ENCODE assay signal across 3 cellular contexts in genomic region chr20:7106910-7107309, GRCh38.
TF ChIP-seq lines count a peak whose summit lies in the region.

No MANE protein-coding gene starts in this region.

TF ChIP-seq in IMR-90, 13 proteins besides CTCF, POLR2A, EP300 and RAD21 (continued from another document):
- TF ChIP-seq BHLHE40 (IDR thresholded peaks at IDR 0.05; ENCODE audit: low read depth, low read length), result no peak
- no peak for TF ChIP-seq RFX5 (IDR thresholded peaks at IDR 0.05; ENCODE audit: low read depth, low read length)
- TF ChIP-seq CHD1 (IDR thresholded peaks at IDR 0.05; ENCODE audit: low read depth, low read length), result no peak
TF ChIP-seq in IMR-90: peak in this region for 1.

TF ChIP-seq in K562, 482 proteins besides CTCF, POLR2A, EP300 and RAD21 (continued from another document):
- no peak for TF ChIP-seq ZNF124 (CRISPR knock-in tag; IDR thresholded peaks at IDR 0.05)
- TF ChIP-seq NR2C1 (IDR thresholded peaks at IDR 0.05), result no peak
- no peak for TF ChIP-seq NR2C1 (tag; IDR thresholded peaks at IDR 0.05)
TF ChIP-seq in K562: peak in this region for 1.

TF ChIP-seq in liver, 16 proteins besides CTCF, POLR2A, EP300 and RAD21:
- TF ChIP-seq, protein P1, sequence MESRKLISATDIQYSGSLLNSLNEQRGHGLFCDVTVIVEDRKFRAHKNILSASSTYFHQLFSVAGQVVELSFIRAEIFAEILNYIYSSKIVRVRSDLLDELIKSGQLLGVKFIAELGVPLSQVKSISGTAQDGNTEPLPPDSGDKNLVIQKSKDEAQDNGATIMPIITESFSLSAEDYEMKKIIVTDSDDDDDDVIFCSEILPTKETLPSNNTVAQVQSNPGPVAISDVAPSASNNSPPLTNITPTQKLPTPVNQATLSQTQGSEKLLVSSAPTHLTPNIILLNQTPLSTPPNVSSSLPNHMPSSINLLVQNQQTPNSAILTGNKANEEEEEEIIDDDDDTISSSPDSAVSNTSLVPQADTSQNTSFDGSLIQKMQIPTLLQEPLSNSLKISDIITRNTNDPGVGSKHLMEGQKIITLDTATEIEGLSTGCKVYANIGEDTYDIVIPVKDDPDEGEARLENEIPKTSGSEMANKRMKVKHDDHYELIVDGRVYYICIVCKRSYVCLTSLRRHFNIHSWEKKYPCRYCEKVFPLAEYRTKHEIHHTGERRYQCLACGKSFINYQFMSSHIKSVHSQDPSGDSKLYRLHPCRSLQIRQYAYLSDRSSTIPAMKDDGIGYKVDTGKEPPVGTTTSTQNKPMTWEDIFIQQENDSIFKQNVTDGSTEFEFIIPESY (IDR thresholded peaks at IDR 0.05), result no peak
- TF ChIP-seq, protein P2, sequence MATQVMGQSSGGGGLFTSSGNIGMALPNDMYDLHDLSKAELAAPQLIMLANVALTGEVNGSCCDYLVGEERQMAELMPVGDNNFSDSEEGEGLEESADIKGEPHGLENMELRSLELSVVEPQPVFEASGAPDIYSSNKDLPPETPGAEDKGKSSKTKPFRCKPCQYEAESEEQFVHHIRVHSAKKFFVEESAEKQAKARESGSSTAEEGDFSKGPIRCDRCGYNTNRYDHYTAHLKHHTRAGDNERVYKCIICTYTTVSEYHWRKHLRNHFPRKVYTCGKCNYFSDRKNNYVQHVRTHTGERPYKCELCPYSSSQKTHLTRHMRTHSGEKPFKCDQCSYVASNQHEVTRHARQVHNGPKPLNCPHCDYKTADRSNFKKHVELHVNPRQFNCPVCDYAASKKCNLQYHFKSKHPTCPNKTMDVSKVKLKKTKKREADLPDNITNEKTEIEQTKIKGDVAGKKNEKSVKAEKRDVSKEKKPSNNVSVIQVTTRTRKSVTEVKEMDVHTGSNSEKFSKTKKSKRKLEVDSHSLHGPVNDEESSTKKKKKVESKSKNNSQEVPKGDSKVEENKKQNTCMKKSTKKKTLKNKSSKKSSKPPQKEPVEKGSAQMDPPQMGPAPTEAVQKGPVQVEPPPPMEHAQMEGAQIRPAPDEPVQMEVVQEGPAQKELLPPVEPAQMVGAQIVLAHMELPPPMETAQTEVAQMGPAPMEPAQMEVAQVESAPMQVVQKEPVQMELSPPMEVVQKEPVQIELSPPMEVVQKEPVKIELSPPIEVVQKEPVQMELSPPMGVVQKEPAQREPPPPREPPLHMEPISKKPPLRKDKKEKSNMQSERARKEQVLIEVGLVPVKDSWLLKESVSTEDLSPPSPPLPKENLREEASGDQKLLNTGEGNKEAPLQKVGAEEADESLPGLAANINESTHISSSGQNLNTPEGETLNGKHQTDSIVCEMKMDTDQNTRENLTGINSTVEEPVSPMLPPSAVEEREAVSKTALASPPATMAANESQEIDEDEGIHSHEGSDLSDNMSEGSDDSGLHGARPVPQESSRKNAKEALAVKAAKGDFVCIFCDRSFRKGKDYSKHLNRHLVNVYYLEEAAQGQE (IDR thresholded peaks at IDR 0.05), result no peak
- no peak for TF ChIP-seq FOXA1 (IDR thresholded peaks at IDR 0.05)
- TF ChIP-seq GABPA (IDR thresholded peaks at IDR 0.05 in 1 of 2, conservative IDR thresholded peaks at IDR 0.05 in 1 of 2), result no peak
- TF ChIP-seq, protein P3, sequence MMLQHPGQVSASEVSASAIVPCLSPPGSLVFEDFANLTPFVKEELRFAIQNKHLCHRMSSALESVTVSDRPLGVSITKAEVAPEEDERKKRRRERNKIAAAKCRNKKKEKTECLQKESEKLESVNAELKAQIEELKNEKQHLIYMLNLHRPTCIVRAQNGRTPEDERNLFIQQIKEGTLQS (IDR thresholded peaks at IDR 0.05), result no peak
- TF ChIP-seq JUND (IDR thresholded peaks at IDR 0.05), result no peak
- peak; percentile 27 for TF ChIP-seq YY1 (IDR thresholded peaks at IDR 0.05)
- TF ChIP-seq TAF1 (conservative IDR thresholded peaks at IDR 0.05), result no peak
- TF ChIP-seq FOXA2 (IDR thresholded peaks at IDR 0.05), result no peak
- peak; percentile 60 to 74 for TF ChIP-seq HNF4A (conservative IDR thresholded peaks at IDR 0.05)
- TF ChIP-seq MAX (IDR thresholded peaks at IDR 0.05), result no peak
- TF ChIP-seq RXRA (IDR thresholded peaks at IDR 0.05), result peak; percentile 43 to 77
- no peak for TF ChIP-seq EGR1 (IDR thresholded peaks at IDR 0.05; ENCODE audit: low read depth in 2 of 2)
- TF ChIP-seq NR2F2 (IDR thresholded peaks at IDR 0.05), result no peak
- peak; percentile 37 for TF ChIP-seq HNF4G (IDR thresholded peaks at IDR 0.05)
- no peak for TF ChIP-seq SP1 (IDR thresholded peaks at IDR 0.05)
TF ChIP-seq in liver: peak in this region for 4.
